1 cellular context compared by ENCODE assay signal in genomic region chr2:21489050-21489449, GRCh38.
TF ChIP-seq lines count a peak whose summit lies in the region.

No MANE protein-coding gene starts in this region.

TF ChIP-seq in GM12878, 131 proteins besides CTCF, POLR2A, EP300 and RAD21 (continued from another document):
- TF ChIP-seq, protein P1, sequence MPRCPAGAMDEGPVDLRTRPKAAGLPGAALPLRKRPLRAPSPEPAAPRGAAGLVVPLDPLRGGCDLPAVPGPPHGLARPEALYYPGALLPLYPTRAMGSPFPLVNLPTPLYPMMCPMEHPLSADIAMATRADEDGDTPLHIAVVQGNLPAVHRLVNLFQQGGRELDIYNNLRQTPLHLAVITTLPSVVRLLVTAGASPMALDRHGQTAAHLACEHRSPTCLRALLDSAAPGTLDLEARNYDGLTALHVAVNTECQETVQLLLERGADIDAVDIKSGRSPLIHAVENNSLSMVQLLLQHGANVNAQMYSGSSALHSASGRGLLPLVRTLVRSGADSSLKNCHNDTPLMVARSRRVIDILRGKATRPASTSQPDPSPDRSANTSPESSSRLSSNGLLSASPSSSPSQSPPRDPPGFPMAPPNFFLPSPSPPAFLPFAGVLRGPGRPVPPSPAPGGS (IDR thresholded peaks at IDR 0.05; ENCODE audit: borderline replicate concordance, insufficient read depth, low read depth, low read length, poor library complexity, severe bottlenecking) = no peak
- TF ChIP-seq ZNF217 (IDR thresholded peaks at IDR 0.05) = no peak
- TF ChIP-seq ATF7 (IDR thresholded peaks at IDR 0.05; ENCODE audit: low read depth) = no peak
- TF ChIP-seq USF1 (IDR thresholded peaks at IDR 0.05; ENCODE audit: borderline replicate concordance, extremely low read length, insufficient read depth, low read depth, low read length) = no peak
- no peak for TF ChIP-seq BACH1 (IDR thresholded peaks at IDR 0.05; ENCODE audit: borderline replicate concordance)
- no peak for TF ChIP-seq POLR2AphosphoS5 (IDR thresholded peaks at IDR 0.05; ENCODE audit: low read length)
- no peak for TF ChIP-seq SMARCA5 (IDR thresholded peaks at IDR 0.05)
- TF ChIP-seq WRNIP1 (IDR thresholded peaks at IDR 0.05; ENCODE audit: borderline replicate concordance, low read depth, low read length) = no peak
- no peak for TF ChIP-seq ZBTB4 (CRISPR knock-in tag; IDR thresholded peaks at IDR 0.05)
- TF ChIP-seq HCFC1 (IDR thresholded peaks at IDR 0.05; ENCODE audit: low read length) = no peak
TF ChIP-seq in GM12878: peak in this region for 0.
